Comparison of ENCODE assay signal across 7 cellular contexts in the genomic region with DNA sequence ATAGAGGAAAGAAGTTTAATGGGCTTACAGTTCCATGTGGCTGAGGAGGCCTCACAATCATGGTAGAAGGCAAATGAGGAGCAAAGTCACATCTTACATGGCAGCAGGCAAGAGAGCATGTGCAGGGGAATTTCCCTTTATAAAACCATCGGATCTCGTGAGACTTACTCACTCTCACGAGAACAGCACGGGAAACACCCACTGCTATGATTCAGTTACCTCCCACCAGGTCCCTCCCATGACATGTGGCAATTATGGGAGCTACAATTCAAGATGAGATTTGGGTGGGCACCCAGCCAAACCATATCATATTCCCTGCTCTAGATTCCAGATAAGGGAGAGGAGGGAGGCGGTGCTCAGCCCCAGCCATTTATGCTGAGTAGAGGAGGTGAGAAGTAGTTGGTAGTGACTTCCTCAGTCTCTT.
DNase-seq lines count a peak whose midpoint lies in the region; ATAC-seq and TF ChIP-seq lines count a peak whose summit lies in the region.
"Not testable (repeated sequence)": the region's sequence is repeated elsewhere in the genome, so short reads cannot be mapped to it uniquely, and the experiment has no call there.

No MANE protein-coding gene starts in this region.

- peaks cover 10% of the 10 kb centered on the region for H3K4me1 Mint-ChIP-seq in activated T-helper 17 cell treated with anti-CD3 and anti-CD28 coated beads, Interleukin-2, amount 50 U/mL, for 72 hours
- not testable (repeated sequence) for H3K4me1 Mint-ChIP-seq in endothelial cell (ENCODE audit: unreplicated experiment); neural progenitor cell

- not testable (repeated sequence) for H3K9me3 ChIP-seq in neural progenitor cell (ENCODE audit: low read depth)

- H3F3A ChIP-seq in neural progenitor cell (ENCODE audit: low read depth) = not testable (repeated sequence)

- not testable (repeated sequence) for H3K27me3 ChIP-seq in neural progenitor cell

- H3K27ac ChIP-seq in neural progenitor cell = not testable (repeated sequence)

- ATAC-seq in activated T-helper 17 cell treated with anti-CD3 and anti-CD28 coated beads, Interleukin-2, amount 50 U/mL, for 72 hours (replicated peaks) = peak; percentile 21

- H4K20me1 ChIP-seq in neural progenitor cell (ENCODE audit: low read depth) = not testable (repeated sequence)

- H2AFZ ChIP-seq in neural progenitor cell (replicated peaks) = not testable (repeated sequence)

- not testable (repeated sequence) for H3K27ac Mint-ChIP-seq in activated T-helper 17 cell treated with anti-CD3 and anti-CD28 coated beads, Interleukin-2, amount 50 U/mL, for 72 hours
- H3K27ac Mint-ChIP-seq in endothelial cell (ENCODE audit: unreplicated experiment) = peak overlapping the region; percentile 40
- H3K27ac Mint-ChIP-seq in neural progenitor cell = peak overlapping the region; percentile 17

- not testable (repeated sequence) for H3K9ac ChIP-seq in neural progenitor cell

- not testable (repeated sequence) for H3K4me2 ChIP-seq in neural progenitor cell

- not testable (repeated sequence) for H3K27me3 Mint-ChIP-seq in activated T-helper 17 cell treated with anti-CD3 and anti-CD28 coated beads, Interleukin-2, amount 50 U/mL, for 72 hours; endothelial cell (ENCODE audit: unreplicated experiment); neural progenitor cell (ENCODE audit: insufficient read depth, low read depth)

- H3K36me3 Mint-ChIP-seq in activated T-helper 17 cell treated with anti-CD3 and anti-CD28 coated beads, Interleukin-2, amount 50 U/mL, for 72 hours (ENCODE audit: low read depth); endothelial cell (ENCODE audit: low read depth, unreplicated experiment); neural progenitor cell: not testable (repeated sequence)

- H3K36me3 ChIP-seq in neural progenitor cell = not testable (repeated sequence)

- TF ChIP-seq CTCF in endothelial cell (IDR thresholded peaks at IDR 0.05; ENCODE audit: unreplicated experiment); neural progenitor cell (IDR thresholded peaks at IDR 0.05): not testable (repeated sequence)

- H3K4me1 ChIP-seq in neural progenitor cell = not testable (repeated sequence)

- not testable (repeated sequence) for H3K9me3 Mint-ChIP-seq in activated T-helper 17 cell treated with anti-CD3 and anti-CD28 coated beads, Interleukin-2, amount 50 U/mL, for 72 hours; endothelial cell (ENCODE audit: unreplicated experiment); neural progenitor cell

- H3K79me2 ChIP-seq in neural progenitor cell (ENCODE audit: low read depth) = not testable (repeated sequence)

- peak; percentile 29 for DNase-seq in EH (ENCODE audit: low read depth)
- peak; percentile 54 for DNase-seq in M059J (ENCODE audit: low read depth)
- DNase-seq in NCI-H226 = peak; percentile 75
- DNase-seq in RPMI7951 (ENCODE audit: low read depth) = peak; percentile 26
- DNase-seq in endothelial cell (ENCODE audit: low spot score); neural progenitor cell (ENCODE audit: low spot score): not testable (repeated sequence)

- not testable (repeated sequence) for H3K4me3 Mint-ChIP-seq in activated T-helper 17 cell treated with anti-CD3 and anti-CD28 coated beads, Interleukin-2, amount 50 U/mL, for 72 hours; endothelial cell (ENCODE audit: unreplicated experiment); neural progenitor cell

- H3K4me3 ChIP-seq in neural progenitor cell = not testable (repeated sequence)
